In the genomic region with DNA sequence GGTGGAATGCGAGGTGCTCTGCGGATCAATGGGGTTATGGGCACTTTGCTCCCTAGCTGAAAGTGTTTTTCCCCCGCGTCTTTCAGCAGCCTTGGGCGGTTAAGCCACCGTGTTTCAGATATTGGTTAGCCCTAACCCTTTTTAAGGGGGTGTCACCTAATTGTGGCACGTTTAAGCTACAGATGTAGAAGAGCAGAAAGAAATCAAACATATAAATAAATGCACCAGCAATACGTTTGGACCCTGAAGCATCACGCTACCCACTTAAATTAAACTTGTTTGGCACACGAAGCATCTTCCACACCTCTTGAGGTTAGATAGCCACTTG, we compare ENCODE assay signal across 8 cellular contexts. TPM values are rescaled to one million over a fixed set of nuclear protein-coding genes. Genes with fewer than 3 reads are reported as not detected.
A peak's percentile ranks its signal among the peaks of the same experiment; 100 is the strongest.
DNase-seq lines count a peak whose midpoint lies in the region; ATAC-seq and TF ChIP-seq lines count a peak whose summit lies in the region.

No MANE protein-coding gene starts in this region.

- peaks cover 23 to 35% (median 30%) of the 10 kb centered on the region in 3 donors for H3K4me1 Mint-ChIP-seq in IgD-negative memory B cell
- peaks cover 36% of the 10 kb centered on the region for H3K4me1 Mint-ChIP-seq in brain

- peaks cover 2 to 8% of the 10 kb centered on the region in 2 donors for H3K4me1 ChIP-seq in aorta (ENCODE audit: control insufficient read depth in 1 of 2, insufficient read depth in 2 of 2, low read length in 2 of 2)

- peaks cover 6% of the 10 kb centered on the region for H3K27me3 Mint-ChIP-seq in IgD-negative memory B cell
- peaks cover 18% of the 10 kb centered on the region for H3K27me3 Mint-ChIP-seq in brain

- H3K9me3 Mint-ChIP-seq in IgD-negative memory B cell = no peaks in the 10 kb centered on the region
- peaks cover 0 to 9% (median 0%) of the 10 kb centered on the region in 5 experiments for H3K9me3 Mint-ChIP-seq in brain

- peaks cover 1% of the 10 kb centered on the region for H3K36me3 Mint-ChIP-seq in IgD-negative memory B cell
- H3K36me3 Mint-ChIP-seq in brain = peaks cover 34% of the 10 kb centered on the region

- no peak for TF ChIP-seq CTCF in brain (conservative IDR thresholded peaks at IDR 0.05)

- H3K4me3 Mint-ChIP-seq in IgD-negative memory B cell (peak overlapping the region; percentile 90 to 98 (median 94)), brain (peak overlapping the region; percentile 90 to 99 (median 93))

- H3K27me3 ChIP-seq in aorta (ENCODE audit: control insufficient read depth in 1 of 2, insufficient read depth in 2 of 2, low read length in 1 of 2) = no peaks in the 10 kb centered on the region

- ATAC-seq in aorta (ENCODE audit: low FRiP score) (no peak), GM21360 (IDR thresholded peaks at IDR 0.05; ENCODE audit: unreplicated experiment) (no peak)

- peak overlapping the region; percentile 89 to 97 (median 95) for H3K27ac Mint-ChIP-seq in IgD-negative memory B cell
- H3K27ac Mint-ChIP-seq in brain = peak overlapping the region; percentile 84 to 95 (median 89)

- H3K9me3 ChIP-seq in aorta (ENCODE audit: control insufficient read depth, low read length) = no peaks in the 10 kb centered on the region

- intact Hi-C loops in aorta (cut with DNase I) = loop anchor here (5.0 to 10.0 kb wide), 2 partner anchors 137 to 519 kb away; no protein-coding TSS in a partner anchor

- peak; percentile 35 for DNase-seq in EL
- peak; percentile 34 for DNase-seq in medulla oblongata (ENCODE audit: extremely low spot score)
- no peak for DNase-seq in aorta
- DNase-seq in NCI-H2107 (lab: John Stamatoyannopoulos, UW) = no peak
- no peak for DNase-seq in MV-4-11 (lab: John Stamatoyannopoulos, UW)

- H3K4me3 ChIP-seq in aorta (ENCODE audit: low read length in 2 of 2) = peak overlapping the region; percentile 81 to 87

- WGBS in aorta, 2 donors = 1% methylated on average over 10 of the region's 10 CpGs

- peak overlapping the region; percentile 89 to 94 for H3K27ac ChIP-seq in aorta (ENCODE audit: low read depth in 1 of 2, low read length in 2 of 2)

- no peaks in the 10 kb centered on the region for H3K36me3 ChIP-seq in aorta (ENCODE audit: control insufficient read depth in 1 of 2, insufficient read depth in 2 of 2, low read length in 1 of 2)

RNA-seq across cellular contexts. Expression of gene YTHDC2, which starts 0.7 kb away (rescaled TPM):
- polyA plus RNA-seq in IgD-negative memory B cell (12.6 TPM), brain (ENCODE audit: insufficient read depth, low read depth, low replicate concordance) (3.2 TPM), aorta (10 to 100 TPM in 1 of 2 donors, 1 to 10 TPM in 1; 5.5 to 20.3 TPM)
- 10 to 100 TPM; 34.1 to 37.6 TPM for total RNA-seq in aorta

RNA-seq across cellular contexts. Expression of gene MCC, which starts 26.0 kb away (rescaled TPM):
- polyA plus RNA-seq in IgD-negative memory B cell (0.40 TPM), brain (ENCODE audit: insufficient read depth, low read depth, low replicate concordance) (1.2 TPM), aorta (1 to 10 TPM; 4.5 to 5.5 TPM)
- 10 to 100 TPM; 13.9 to 20.0 TPM for total RNA-seq in aorta

Comparison
In these comparisons a context has a peak if more than half of its experiments do, and no peak if none do; other contexts are left out.
1. DNase-seq: peak in EL (single experiment) and medulla oblongata (single experiment); none in aorta (0 of 2), NCI-H2107 (single experiment) and MV-4-11 (single experiment).